17 cellular contexts compared by ENCODE assay signal in genomic region chr16:62639890-62640289, GRCh38.
DNase-seq lines count a peak whose midpoint lies in the region; ATAC-seq, FAIRE-seq and TF ChIP-seq lines count a peak whose summit lies in the region.
"Had no signal": no experiment of that assay in that cellular context is flagged by ENCODE, and none has a peak within 500 bp of the region (broad histone marks: within the 10 kb centered on the region; RNA-seq: fewer than 3 reads in every experiment).

No MANE protein-coding gene starts in this region.

- H3K9me2 ChIP-seq in MM.1S (replicated peaks; ENCODE audit: insufficient read depth, low read length): no peaks in the 10 kb centered on the region

- CTCF ChIA-PET in HepG2 (lab: Yijun Ruan, JAX; ENCODE audit: low intra/inter-chr PET ratio, low total read pairs): no interaction called here

- in situ Hi-C loops in HepG2 (cut with HindIII; ENCODE audit: extremely low pct_ligation_motif_present, low pct_unique_long_range_greater_than_20kb) (no loop called here), gastrocnemius medialis (cut with MboI; ENCODE audit: low sequenced_read_pairs in 4 of 4) (no loop called here)

- DNase-seq in HepG2 (ENCODE audit: low spot score) (no peak), right lobe of liver (no peak), MM.1S (peak; percentile 11), SK-N-MC (ENCODE audit: low read depth, low spot score) (no peak), HCEC 1CT (no peak), gastrocnemius medialis (no peak)
- DNase-seq in NK-92 treated with Interleukin-12 subunit alpha and Interleukin-12 subunit beta, amount 100 ng/mL, for 24 hours (lab: John Stamatoyannopoulos, UW): no peak
- DNase-seq: C1 segment of cervical spinal cord; CD4-positive, CD25-positive, alpha-beta regulatory T cell; CD8-positive, alpha-beta memory T cell; COR-L47; KBM-7 had no signal

- TF ChIP-seq CTCF in HepG2 (CRISPR knock-in tag; IDR thresholded peaks at IDR 0.05): no peak
- no peak for TF ChIP-seq CTCF in right lobe of liver (IDR thresholded peaks at IDR 0.05)
- no peak for TF ChIP-seq CTCF in MM.1S (IDR thresholded peaks at IDR 0.05; ENCODE audit: low read length)
- TF ChIP-seq CTCF in gastrocnemius medialis (IDR thresholded peaks at IDR 0.05 in 4 of 5, conservative IDR thresholded peaks at IDR 0.05 in 1 of 5): no peak

- H4K20me1 ChIP-seq in HepG2 (ENCODE audit: insufficient read depth, low read length) (no peaks in the 10 kb centered on the region), MM.1S (ENCODE audit: insufficient read depth, low read length) (no peaks in the 10 kb centered on the region)

- peaks cover 91% of the 10 kb centered on the region for H3K9me3 ChIP-seq in HepG2 (ENCODE audit: low read length)
- no peaks in the 10 kb centered on the region for H3K9me3 ChIP-seq in right lobe of liver
- H3K9me3 ChIP-seq in MM.1S (replicated peaks; ENCODE audit: insufficient read depth, low read length): no peaks in the 10 kb centered on the region
- H3K9me3 ChIP-seq in SK-N-MC (ENCODE audit: low read depth, low read length): no peaks in the 10 kb centered on the region
- H3K9me3 ChIP-seq in neuron (ENCODE audit: low read length): no peaks in the 10 kb centered on the region
- no peaks in the 10 kb centered on the region for H3K9me3 ChIP-seq in gastrocnemius medialis
- H3K9me3 ChIP-seq: HAP-1 had no signal

- peaks cover 26% of the 10 kb centered on the region for H3F3A ChIP-seq in MM.1S (ENCODE audit: insufficient read depth, low read length)

- no peak for FAIRE-seq in HepG2 (lab: Jason Lieb, UNC)
- FAIRE-seq: D721Med, G401.6, HTR-8/SVneo had no signal

- ATAC-seq in HepG2 (no peak), right lobe of liver (no peak), gastrocnemius medialis (no peak)

- intact Hi-C loops in HepG2 (cut with micrococcal nuclease; ENCODE audit: unreplicated experiment) (no loop called here), right lobe of liver (cut with DNase I) (no loop called here), gastrocnemius medialis (cut with DNase I; ENCODE audit: low total_unique reads) (no loop called here)

- no peak for TF ChIP-seq RAD21 in HepG2 (CRISPR knock-in tag; IDR thresholded peaks at IDR 0.05)

- H3K9ac ChIP-seq in HepG2 (ENCODE audit: insufficient read depth, low read depth, low read length): no peak overlapping the region
- peak overlapping the region; percentile 2; the same call in 1 of the 2 replicates for H3K9ac ChIP-seq in MM.1S (ENCODE audit: low read length)
- no peak overlapping the region for H3K9ac ChIP-seq in SK-N-MC (ENCODE audit: insufficient read length)

- POLR2A ChIA-PET in HepG2 (lab: Yijun Ruan, JAX): no interaction called here

- H2AFZ ChIP-seq in HepG2 (ENCODE audit: low read length): no peak overlapping the region
- peak overlapping the region; percentile 57 for H2AFZ ChIP-seq in MM.1S (ENCODE audit: low read length)
- peak overlapping the region; percentile 78 for H2AFZ ChIP-seq in neuron (ENCODE audit: low read depth, low read length)

- no TSS peak for BruUV-seq in HepG2 (replicated peaks; lab: Mats Ljungman, UMichigan)

- TF ChIP-seq EP300 in HepG2 (IDR thresholded peaks at IDR 0.05; ENCODE audit: low read depth in 2 of 2, low read length in 2 of 2) (no peak), HepG2 (CRISPR knock-in tag; IDR thresholded peaks at IDR 0.05; ENCODE audit: borderline replicate concordance) (no peak)

- H3K27ac ChIP-seq in HepG2 (ENCODE audit: extremely low read length, insufficient read depth, low read length): no peak overlapping the region
- no peak overlapping the region for H3K27ac ChIP-seq in right lobe of liver
- peak overlapping the region; percentile 71 for H3K27ac ChIP-seq in MM.1S (ENCODE audit: low read length)
- H3K27ac ChIP-seq in SK-N-MC: peak overlapping the region; percentile 78; the same call in 1 of the 2 replicates
- H3K27ac ChIP-seq in gastrocnemius medialis: no peak overlapping the region

- H3K4me1 ChIP-seq in HepG2 (ENCODE audit: insufficient read depth, low read length) (no peaks in the 10 kb centered on the region), right lobe of liver (no peaks in the 10 kb centered on the region), MM.1S (ENCODE audit: low read length) (peaks cover 25% of the 10 kb centered on the region), neuron (ENCODE audit: insufficient read depth, low read length) (no peaks in the 10 kb centered on the region), gastrocnemius medialis (no peaks in the 10 kb centered on the region)
- H3K4me1 ChIP-seq: HAP-1 had no signal

- H3K36me3 ChIP-seq in HepG2 (replicated peaks in 1 of 2; ENCODE audit: control insufficient read depth in 1 of 2, insufficient read depth in 2 of 2, low read length in 2 of 2): no peaks in the 10 kb centered on the region
- no peaks in the 10 kb centered on the region for H3K36me3 ChIP-seq in right lobe of liver
- H3K36me3 ChIP-seq in MM.1S (replicated peaks; ENCODE audit: insufficient read depth, low read length): no peaks in the 10 kb centered on the region
- no peaks in the 10 kb centered on the region for H3K36me3 ChIP-seq in SK-N-MC (ENCODE audit: insufficient read depth, low read length)
- no peaks in the 10 kb centered on the region for H3K36me3 ChIP-seq in neuron (ENCODE audit: insufficient read depth, low read length)
- no peaks in the 10 kb centered on the region for H3K36me3 ChIP-seq in gastrocnemius medialis
- H3K36me3 ChIP-seq: HAP-1 had no signal

- H3K79me2 ChIP-seq in HepG2 (ENCODE audit: insufficient read depth, low read length): no peaks in the 10 kb centered on the region
- H3K79me2 ChIP-seq in MM.1S (ENCODE audit: low read length): no peaks in the 10 kb centered on the region

- H3K4me3 ChIP-seq in HepG2 (replicated peaks in 1 of 3; ENCODE audit: insufficient read depth in 1 of 3, low read depth in 2 of 3, low read length in 3 of 3) (no peak overlapping the region), right lobe of liver (no peak overlapping the region), MM.1S (ENCODE audit: low read length) (peak overlapping the region; percentile 45; the same call in 1 of the 2 replicates), SK-N-MC (no peak overlapping the region), neuron (ENCODE audit: low read length) (no peak overlapping the region), gastrocnemius medialis (no peak overlapping the region)
- H3K4me3 ChIP-seq: HAP-1 had no signal

- no peak for TF ChIP-seq POLR2A in HepG2 (IDR thresholded peaks at IDR 0.05; ENCODE audit: insufficient read depth in 1 of 2, low read depth in 2 of 2, low read length in 2 of 2)
- TF ChIP-seq POLR2A in right lobe of liver (IDR thresholded peaks at IDR 0.05): no peak
- no peak for TF ChIP-seq POLR2A in gastrocnemius medialis (IDR thresholded peaks at IDR 0.05)

- no peak overlapping the region for H3K4me2 ChIP-seq in HepG2 (ENCODE audit: low read depth, low read length)
- H3K4me2 ChIP-seq in MM.1S (ENCODE audit: low read depth, low read length): peak overlapping the region; percentile 74

- no peaks in the 10 kb centered on the region for H3K27me3 ChIP-seq in HepG2 (ENCODE audit: control insufficient read depth in 1 of 2, insufficient read depth in 2 of 2, low read length in 2 of 2)
- no peaks in the 10 kb centered on the region for H3K27me3 ChIP-seq in right lobe of liver
- no peaks in the 10 kb centered on the region for H3K27me3 ChIP-seq in MM.1S (replicated peaks; ENCODE audit: insufficient read depth, low read length)
- no peaks in the 10 kb centered on the region for H3K27me3 ChIP-seq in neuron (ENCODE audit: insufficient read depth, low read length)
- no peaks in the 10 kb centered on the region for H3K27me3 ChIP-seq in gastrocnemius medialis

TF ChIP-seq in HepG2, 621 proteins besides CTCF, POLR2A, EP300 and RAD21 (continues in another document):
- TF ChIP-seq HOXA3 (CRISPR knock-in tag; IDR thresholded peaks at IDR 0.05) (no peak), CREB1 (IDR thresholded peaks at IDR 0.05) (peak; percentile 60), CREB1 (CRISPR knock-in tag; IDR thresholded peaks at IDR 0.05) (no peak), TFDP1 (CRISPR knock-in tag; IDR thresholded peaks at IDR 0.05; ENCODE audit: borderline replicate concordance) (no peak), ZBTB46 (CRISPR knock-in tag; IDR thresholded peaks at IDR 0.05; ENCODE audit: borderline replicate concordance) (no peak), HOXA5 (CRISPR knock-in tag; IDR thresholded peaks at IDR 0.05) (no peak), ATF7 (IDR thresholded peaks at IDR 0.05) (peak; percentile 67; the same call in 1 of the 2 replicates), ATF7 (CRISPR knock-in tag; IDR thresholded peaks at IDR 0.05) (no peak), MNT (IDR thresholded peaks at IDR 0.05) (no peak)

Comparison
In these comparisons a context has a peak if more than half of its experiments do, and no peak if none do; other contexts are left out.
1. H3K27ac ChIP-seq: peak in MM.1S (single experiment) and SK-N-MC (single experiment); none in HepG2 (single experiment), right lobe of liver (0 of 3) and gastrocnemius medialis (0 of 4).